Comparison of ENCODE assay signal across 8 cellular contexts in genomic region chr7:157691521-157692155, GRCh38.
DNase-seq lines count a peak whose midpoint lies in the region; ATAC-seq and TF ChIP-seq lines count a peak whose summit lies in the region.

No MANE protein-coding gene starts in this region.

- H3K9me3 ChIP-seq in Peyer's patch (no peaks in the 10 kb centered on the region), heart left ventricle (no peaks in the 10 kb centered on the region)

- DNase-seq in H7 = peak; percentile 80
- DNase-seq in Peyer's patch = peak; percentile 8 to 44 (median 41)
- peak in 1 of 5 donors; percentile 24 for DNase-seq in heart left ventricle
- peak; percentile 87 for DNase-seq in retina
- no peak for DNase-seq in NCI-H2107 treated with DMSO at 0.1 percent for 48 hours (lab: John Stamatoyannopoulos, UW; ENCODE audit: unreplicated experiment)

- H3K4me1 ChIP-seq in Peyer's patch (peaks cover 0 to 44% (median 0%) of the 10 kb centered on the region in 4 donors), heart left ventricle (peaks cover 0 to 55% (median 16%) of the 10 kb centered on the region in 12 donors)

- TF ChIP-seq POLR2A in Peyer's patch (IDR thresholded peaks at IDR 0.05) (no peak), heart left ventricle (IDR thresholded peaks at IDR 0.05) (no peak)

- TF ChIP-seq CTCF in Peyer's patch (IDR thresholded peaks at IDR 0.05) = no peak
- no peak for TF ChIP-seq CTCF in heart left ventricle (IDR thresholded peaks at IDR 0.05)

- WGBS in heart left ventricle, 4 donors = 2 to 4% (median 3%) methylated on average over 25 to 46 of the region's 46 CpGs

- H3K36me3 ChIP-seq in H7 (replicated peaks; ENCODE audit: control insufficient read depth, insufficient read depth, low read length) (no peaks in the 10 kb centered on the region), Peyer's patch (no peaks in the 10 kb centered on the region), heart left ventricle (no peaks in the 10 kb centered on the region)

- H3K27me3 ChIP-seq in H7 (ENCODE audit: control insufficient read depth, insufficient read depth, low read length) (peaks cover 87% of the 10 kb centered on the region), Peyer's patch (peaks cover 0 to 39% of the 10 kb centered on the region in 2 donors), heart left ventricle (peaks cover 36 to 84% (median 68%) of the 10 kb centered on the region in 9 donors)

- H3K27ac ChIP-seq in Peyer's patch (no peak overlapping the region), heart left ventricle (peak overlapping the region in 2 of 12 donors; percentile 41 to 50)

- intact Hi-C loops in heart left ventricle (cut with DNase I) = no loop called here

- ATAC-seq in heart left ventricle (peak in 2 of 4 donors; percentile 8 to 16), HG02571 (IDR thresholded peaks at IDR 0.05; ENCODE audit: unreplicated experiment) (no peak), HG03571 (IDR thresholded peaks at IDR 0.05; ENCODE audit: unreplicated experiment) (no peak)
- no peak for ATAC-seq in activated CD4-positive, CD25-positive, alpha-beta regulatory T cell treated with anti-CD3 and anti-CD28 coated beads, Interleukin-2, amount 50 U/mL, for 24 hours

- peak overlapping the region; percentile 27 for H3K4me3 ChIP-seq in H7 (ENCODE audit: insufficient read depth, low read depth, low read length)
- H3K4me3 ChIP-seq in Peyer's patch = peak overlapping the region in 3 of 4 donors; percentile 9 to 38 (median 35)
- H3K4me3 ChIP-seq in heart left ventricle = peak overlapping the region; percentile 8 to 58 (median 45)
